ENCODE assay signal across 11 cellular contexts in the genomic region with DNA sequence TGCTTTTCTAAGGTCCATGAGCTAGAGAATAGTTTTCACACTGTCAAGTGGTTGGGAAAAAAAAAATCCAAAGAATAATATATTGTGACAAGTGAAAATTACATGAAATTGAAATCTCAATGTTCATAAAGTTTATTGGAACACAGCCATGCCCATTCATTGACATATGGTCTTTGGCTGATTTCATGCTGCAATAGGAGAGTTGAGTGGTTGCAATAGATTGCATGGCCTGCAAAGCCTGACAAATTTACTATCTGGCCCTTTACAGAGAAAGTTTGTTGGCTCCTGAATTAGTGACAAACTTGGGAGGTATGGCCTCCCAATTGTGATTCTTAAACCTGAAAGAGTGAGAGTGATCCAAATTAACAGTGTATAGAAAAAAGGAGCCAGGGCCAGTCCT.
"Had no signal": no experiment of that assay in that cellular context is flagged by ENCODE, and none has a peak within 500 bp of the region (broad histone marks: within the 10 kb centered on the region; RNA-seq: fewer than 3 reads in every experiment).

No MANE protein-coding gene starts in this region.

- H3K27ac Mint-ChIP-seq: activated CD8-positive, alpha-beta T cell treated with anti-CD3 and anti-CD28 coated beads for 36 hours; T-helper 1 cell treated with Interleukin-12 subunit alpha and Interleukin-12 subunit beta and Interleukin-4 antibody, amounts not matched to agents 30 μg/mL and 1 μg/mL, for 36 hours had no signal

- H3K36me3 ChIP-seq: ascending aorta, cardiac muscle cell had no signal

- H3K9me3 ChIP-seq: ascending aorta had no signal

- H3K27me3 ChIP-seq: ascending aorta, cardiac muscle cell had no signal

- H3K4me3 ChIP-seq: ascending aorta, cardiac muscle cell had no signal

- DNase-seq: activated CD4-positive, alpha-beta T cell treated with anti-CD3 and anti-CD28 coated beads for 4 hours; activated CD8-positive, alpha-beta memory T cell treated with anti-CD3 and anti-CD28 coated beads, Interleukin-2, amount 50 U/mL, for 48 hours; activated CD8-positive, alpha-beta T cell treated with anti-CD3 and anti-CD28 coated beads for 36 hours; mesenchymal stem cell; stimulated activated CD4-positive, alpha-beta T cell treated with anti-CD3 and anti-CD28 coated beads, Interleukin-15, amount 100 ng/mL, for 24 hours; stimulated activated CD4-positive, alpha-beta T cell treated with anti-CD3 and anti-CD28 coated beads, Interleukin-4, amount 100 ng/mL, for 24 hours; trophoblast cell had no signal

- H3K27me3 Mint-ChIP-seq: activated CD8-positive, alpha-beta T cell treated with anti-CD3 and anti-CD28 coated beads for 36 hours had no signal

- H3K4me3 Mint-ChIP-seq: activated CD8-positive, alpha-beta T cell treated with anti-CD3 and anti-CD28 coated beads for 36 hours; T-helper 1 cell treated with Interleukin-12 subunit alpha and Interleukin-12 subunit beta and Interleukin-4 antibody, amounts not matched to agents 30 μg/mL and 1 μg/mL, for 36 hours had no signal

- H3K27ac ChIP-seq: cardiac muscle cell had no signal

- ATAC-seq: activated CD8-positive, alpha-beta T cell treated with anti-CD3 and anti-CD28 coated beads for 36 hours; left lobe of liver had no signal
